17 cellular contexts compared by ENCODE assay signal in genomic region chr18:48171490-48172188, GRCh38.
"Had no signal": no experiment of that assay in that cellular context is flagged by ENCODE, and none has a peak within 500 bp of the region (broad histone marks: within the 10 kb centered on the region; RNA-seq: fewer than 3 reads in every experiment).

No MANE protein-coding gene starts in this region.

- DNase-seq: colonic mucosa; dermis blood vessel endothelial cell; esophagus squamous epithelium; foreskin fibroblast; immature natural killer cell; left ventricle myocardium inferior; lower lobe of right lung; natural killer cell; posterior cingulate gyrus; small intestine; stimulated activated CD4-positive, alpha-beta T cell treated with anti-CD3 and anti-CD28 coated beads, Interleukin-12 subunit alpha, Interleukin-12 subunit beta, amount 100 ng/mL, for 4 hours; transverse colon had no signal

- H3K4me1 Mint-ChIP-seq: immature natural killer cell, memory B cell had no signal

- H3K27me3 Mint-ChIP-seq: stimulated activated naive CD8-positive, alpha-beta T cell treated with anti-CD3 and anti-CD28 coated beads, Interleukin-15, Interleukin-2, amounts not matched to agents 100 ng/mL and 50 ng/mL, for 24 hours had no signal

- H3K36me3 Mint-ChIP-seq: immature natural killer cell, memory B cell, mesothelial cell of epicardium, natural killer cell had no signal

- H3K9me3 ChIP-seq: colonic mucosa, esophagus squamous epithelium, left ventricle myocardium inferior, lower lobe of right lung, right atrium auricular region, thoracic aorta, transverse colon had no signal

- H3K9me3 Mint-ChIP-seq: immature natural killer cell; memory B cell; natural killer cell; stimulated activated naive CD8-positive, alpha-beta T cell treated with anti-CD3 and anti-CD28 coated beads, Interleukin-15, Interleukin-2, amounts not matched to agents 100 ng/mL and 50 ng/mL, for 24 hours had no signal

- H3K4me3 Mint-ChIP-seq: immature natural killer cell; memory B cell; mesothelial cell of epicardium; natural killer cell; stimulated activated naive CD8-positive, alpha-beta T cell treated with anti-CD3 and anti-CD28 coated beads, Interleukin-15, Interleukin-2, amounts not matched to agents 100 ng/mL and 50 ng/mL, for 24 hours had no signal

- H3K27me3 ChIP-seq: colonic mucosa, esophagus squamous epithelium, right atrium auricular region, transverse colon had no signal

- H3K4me3 ChIP-seq: colonic mucosa, esophagus squamous epithelium, left ventricle myocardium inferior, lower lobe of right lung, right atrium auricular region, thoracic aorta, transverse colon had no signal

- H3K27ac ChIP-seq: colonic mucosa, esophagus squamous epithelium, left ventricle myocardium inferior, lower lobe of right lung, right atrium auricular region, thoracic aorta, transverse colon had no signal

- H3K27ac Mint-ChIP-seq: immature natural killer cell; memory B cell; mesothelial cell of epicardium; natural killer cell; stimulated activated naive CD8-positive, alpha-beta T cell treated with anti-CD3 and anti-CD28 coated beads, Interleukin-15, Interleukin-2, amounts not matched to agents 100 ng/mL and 50 ng/mL, for 24 hours had no signal

- ATAC-seq: lower lobe of right lung, natural killer cell had no signal

- H3K36me3 ChIP-seq: colonic mucosa, esophagus squamous epithelium, left ventricle myocardium inferior, lower lobe of right lung, right atrium auricular region, thoracic aorta, transverse colon had no signal

- H3K4me1 ChIP-seq: colonic mucosa had no signal
